1 cellular context compared by ENCODE assay signal in genomic region chr2:16664052-16664731, GRCh38.
TF ChIP-seq lines count a peak whose summit lies in the region.

No MANE protein-coding gene starts in this region.

TF ChIP-seq in GM23338, 12 proteins besides CTCF, POLR2A, EP300 and RAD21 (continued from another document):
- TF ChIP-seq, protein P1, sequence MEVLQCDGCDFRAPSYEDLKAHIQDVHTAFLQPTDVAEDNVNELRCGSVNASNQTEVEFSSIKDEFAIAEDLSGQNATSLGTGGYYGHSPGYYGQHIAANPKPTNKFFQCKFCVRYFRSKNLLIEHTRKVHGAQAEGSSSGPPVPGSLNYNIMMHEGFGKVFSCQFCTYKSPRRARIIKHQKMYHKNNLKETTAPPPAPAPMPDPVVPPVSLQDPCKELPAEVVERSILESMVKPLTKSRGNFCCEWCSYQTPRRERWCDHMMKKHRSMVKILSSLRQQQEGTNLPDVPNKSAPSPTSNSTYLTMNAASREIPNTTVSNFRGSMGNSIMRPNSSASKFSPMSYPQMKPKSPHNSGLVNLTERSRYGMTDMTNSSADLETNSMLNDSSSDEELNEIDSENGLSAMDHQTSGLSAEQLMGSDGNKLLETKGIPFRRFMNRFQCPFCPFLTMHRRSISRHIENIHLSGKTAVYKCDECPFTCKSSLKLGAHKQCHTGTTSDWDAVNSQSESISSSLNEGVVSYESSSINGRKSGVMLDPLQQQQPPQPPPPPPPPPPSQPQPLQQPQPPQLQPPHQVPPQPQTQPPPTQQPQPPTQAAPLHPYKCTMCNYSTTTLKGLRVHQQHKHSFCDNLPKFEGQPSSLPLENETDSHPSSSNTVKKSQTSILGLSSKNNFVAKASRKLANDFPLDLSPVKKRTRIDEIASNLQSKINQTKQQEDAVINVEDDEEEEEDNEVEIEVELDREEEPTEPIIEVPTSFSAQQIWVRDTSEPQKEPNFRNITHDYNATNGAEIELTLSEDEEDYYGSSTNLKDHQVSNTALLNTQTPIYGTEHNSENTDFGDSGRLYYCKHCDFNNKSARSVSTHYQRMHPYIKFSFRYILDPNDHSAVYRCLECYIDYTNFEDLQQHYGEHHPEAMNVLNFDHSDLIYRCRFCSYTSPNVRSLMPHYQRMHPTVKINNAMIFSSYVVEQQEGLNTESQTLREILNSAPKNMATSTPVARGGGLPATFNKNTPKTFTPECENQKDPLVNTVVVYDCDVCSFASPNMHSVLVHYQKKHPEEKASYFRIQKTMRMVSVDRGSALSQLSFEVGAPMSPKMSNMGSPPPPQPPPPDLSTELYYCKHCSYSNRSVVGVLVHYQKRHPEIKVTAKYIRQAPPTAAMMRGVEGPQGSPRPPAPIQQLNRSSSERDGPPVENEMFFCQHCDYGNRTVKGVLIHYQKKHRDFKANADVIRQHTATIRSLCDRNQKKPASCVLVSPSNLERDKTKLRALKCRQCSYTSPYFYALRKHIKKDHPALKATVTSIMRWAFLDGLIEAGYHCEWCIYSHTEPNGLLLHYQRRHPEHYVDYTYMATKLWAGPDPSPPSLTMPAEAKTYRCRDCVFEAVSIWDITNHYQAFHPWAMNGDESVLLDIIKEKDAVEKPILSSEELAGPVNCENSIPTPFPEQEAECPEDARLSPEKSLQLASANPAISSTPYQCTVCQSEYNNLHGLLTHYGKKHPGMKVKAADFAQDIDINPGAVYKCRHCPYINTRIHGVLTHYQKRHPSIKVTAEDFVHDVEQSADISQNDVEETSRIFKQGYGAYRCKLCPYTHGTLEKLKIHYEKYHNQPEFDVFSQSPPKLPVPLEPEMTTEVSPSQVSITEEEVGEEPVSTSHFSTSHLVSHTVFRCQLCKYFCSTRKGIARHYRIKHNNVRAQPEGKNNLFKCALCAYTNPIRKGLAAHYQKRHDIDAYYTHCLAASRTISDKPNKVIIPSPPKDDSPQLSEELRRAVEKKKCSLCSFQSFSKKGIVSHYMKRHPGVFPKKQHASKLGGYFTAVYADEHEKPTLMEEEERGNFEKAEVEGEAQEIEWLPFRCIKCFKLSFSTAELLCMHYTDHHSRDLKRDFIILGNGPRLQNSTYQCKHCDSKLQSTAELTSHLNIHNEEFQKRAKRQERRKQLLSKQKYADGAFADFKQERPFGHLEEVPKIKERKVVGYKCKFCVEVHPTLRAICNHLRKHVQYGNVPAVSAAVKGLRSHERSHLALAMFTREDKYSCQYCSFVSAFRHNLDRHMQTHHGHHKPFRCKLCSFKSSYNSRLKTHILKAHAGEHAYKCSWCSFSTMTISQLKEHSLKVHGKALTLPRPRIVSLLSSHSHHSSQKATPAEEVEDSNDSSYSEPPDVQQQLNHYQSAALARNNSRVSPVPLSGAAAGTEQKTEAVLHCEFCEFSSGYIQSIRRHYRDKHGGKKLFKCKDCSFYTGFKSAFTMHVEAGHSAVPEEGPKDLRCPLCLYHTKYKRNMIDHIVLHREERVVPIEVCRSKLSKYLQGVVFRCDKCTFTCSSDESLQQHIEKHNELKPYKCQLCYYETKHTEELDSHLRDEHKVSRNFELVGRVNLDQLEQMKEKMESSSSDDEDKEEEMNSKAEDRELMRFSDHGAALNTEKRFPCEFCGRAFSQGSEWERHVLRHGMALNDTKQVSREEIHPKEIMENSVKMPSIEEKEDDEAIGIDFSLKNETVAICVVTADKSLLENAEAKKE (CRISPR knock-in tag; IDR thresholded peaks at IDR 0.05) = no peak
- TF ChIP-seq POLR2AphosphoS5 (IDR thresholded peaks at IDR 0.05; ENCODE audit: low read depth) (no peak), ZNF331 (CRISPR knock-in tag; IDR thresholded peaks at IDR 0.05; ENCODE audit: low read depth) (no peak), STAT1 (IDR thresholded peaks at IDR 0.05; ENCODE audit: unreplicated experiment) (no peak), EZH2phosphoT487 (IDR thresholded peaks at IDR 0.05; ENCODE audit: unreplicated experiment) (no peak)
- TF ChIP-seq, protein P2, sequence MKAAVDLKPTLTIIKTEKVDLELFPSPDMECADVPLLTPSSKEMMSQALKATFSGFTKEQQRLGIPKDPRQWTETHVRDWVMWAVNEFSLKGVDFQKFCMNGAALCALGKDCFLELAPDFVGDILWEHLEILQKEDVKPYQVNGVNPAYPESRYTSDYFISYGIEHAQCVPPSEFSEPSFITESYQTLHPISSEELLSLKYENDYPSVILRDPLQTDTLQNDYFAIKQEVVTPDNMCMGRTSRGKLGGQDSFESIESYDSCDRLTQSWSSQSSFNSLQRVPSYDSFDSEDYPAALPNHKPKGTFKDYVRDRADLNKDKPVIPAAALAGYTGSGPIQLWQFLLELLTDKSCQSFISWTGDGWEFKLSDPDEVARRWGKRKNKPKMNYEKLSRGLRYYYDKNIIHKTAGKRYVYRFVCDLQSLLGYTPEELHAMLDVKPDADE (IDR thresholded peaks at IDR 0.05) = no peak
